Comparison of ENCODE assay signal across 8 cellular contexts in genomic region chr5:137629646-137630045, GRCh38.
DNase-seq lines count a peak whose midpoint lies in the region; ATAC-seq and TF ChIP-seq lines count a peak whose summit lies in the region.

No MANE protein-coding gene starts in this region.

- H3K4me3 Mint-ChIP-seq in CD4-positive, alpha-beta memory T cell: no peak overlapping the region
- H3K4me3 Mint-ChIP-seq in chondrocyte (ENCODE audit: unreplicated experiment): peak overlapping the region; percentile 27

- CTCF ChIA-PET in CD4-positive, alpha-beta memory T cell (lab: Charles Lee; ENCODE audit: partially characterized antibody): interaction anchor here (0.7 to 9.7 kb wide), 30 partner anchors 9 to 448 kb away, joined by 3 to 127 read pairs (median 4); partner anchors contain the start of genes HNRNPA0 and KLHL3

- TF ChIP-seq CTCF in Peyer's patch (IDR thresholded peaks at IDR 0.05): peak; percentile 61 to 93 (median 88)
- TF ChIP-seq CTCF in chondrocyte (IDR thresholded peaks at IDR 0.05): peak; percentile 99
- peak; percentile 92 to 94 for TF ChIP-seq CTCF in tibial artery (IDR thresholded peaks at IDR 0.05)

- TF ChIP-seq POLR2A in Peyer's patch (IDR thresholded peaks at IDR 0.05): no peak

- intact Hi-C loops in CD4-positive, alpha-beta memory T cell (cut with micrococcal nuclease): loop anchor here (1.0 kb wide), 3 partner anchors 114 to 504 kb away; no protein-coding TSS in a partner anchor
- intact Hi-C loops in tibial artery (cut with DNase I; ENCODE audit: low total_unique reads): loop anchor here (5.0 to 10.0 kb wide), 2 partner anchors 113 to 405 kb away; partner anchors contain the start of gene FAM13B

- H3K27ac ChIP-seq in CD4-positive, alpha-beta memory T cell (ENCODE audit: low read depth, low read length): no peak overlapping the region
- H3K27ac ChIP-seq in Peyer's patch (no peak overlapping the region), tibial artery (peak overlapping the region; percentile 76 to 80)

- POLR2A ChIA-PET in CD4-positive, alpha-beta memory T cell (lab: Charles Lee; ENCODE audit: partially characterized antibody): interaction anchor here (0.7 to 1.1 kb wide), 2 partner anchors 31 to 106 kb away, joined by 3 read pairs; partner anchors contain the start of gene KLHL3

- TF ChIP-seq RAD21 in Ishikawa (IDR thresholded peaks at IDR 0.05; ENCODE audit: low read depth): peak; percentile 87

- no peaks in the 10 kb centered on the region for H3K27me3 Mint-ChIP-seq in CD4-positive, alpha-beta memory T cell
- H3K27me3 Mint-ChIP-seq in chondrocyte (ENCODE audit: low read depth): no peaks in the 10 kb centered on the region

- H3K4me1 Mint-ChIP-seq in CD4-positive, alpha-beta memory T cell: no peaks in the 10 kb centered on the region
- peaks cover 22% of the 10 kb centered on the region for H3K4me1 Mint-ChIP-seq in chondrocyte (ENCODE audit: low read depth)

- H3K36me3 ChIP-seq in CD4-positive, alpha-beta memory T cell (ENCODE audit: insufficient read depth, low read length): no peaks in the 10 kb centered on the region
- H3K36me3 ChIP-seq in Peyer's patch: no peaks in the 10 kb centered on the region
- no peaks in the 10 kb centered on the region for H3K36me3 ChIP-seq in tibial artery

- H3K36me3 Mint-ChIP-seq in CD4-positive, alpha-beta memory T cell: peaks cover 15 to 20% of the 10 kb centered on the region in 2 donors
- H3K36me3 Mint-ChIP-seq in chondrocyte (ENCODE audit: low read depth): peaks cover 4% of the 10 kb centered on the region

- TF ChIP-seq EP300 in Ishikawa (IDR thresholded peaks at IDR 0.05; ENCODE audit: borderline replicate concordance): no peak

- peak in 4 of 5 donors; percentile 52 to 54 (median 54) for DNase-seq in CD4-positive, alpha-beta memory T cell
- no peak for DNase-seq in Peyer's patch
- DNase-seq in chondrocyte (ENCODE audit: low spot score): no peak
- DNase-seq in left kidney (ENCODE audit: low read depth, low spot score): peak; percentile 79
- no peak for DNase-seq in tibial artery

- H3K4me3 ChIP-seq in CD4-positive, alpha-beta memory T cell (ENCODE audit: low read length in 2 of 2): no peak overlapping the region
- H3K4me3 ChIP-seq in Peyer's patch (no peak overlapping the region), tibial artery (peak overlapping the region in 1 of 2 donors; percentile 9)

- H3K9me3 Mint-ChIP-seq in CD4-positive, alpha-beta memory T cell: no peaks in the 10 kb centered on the region
- peaks cover 6% of the 10 kb centered on the region for H3K9me3 Mint-ChIP-seq in chondrocyte (ENCODE audit: low read depth)

- peak; percentile 68 for ATAC-seq in GM18867 (IDR thresholded peaks at IDR 0.05; ENCODE audit: unreplicated experiment)
- no peak for ATAC-seq in HG02763 (IDR thresholded peaks at IDR 0.05; ENCODE audit: unreplicated experiment)

- no peak overlapping the region for H3K27ac Mint-ChIP-seq in CD4-positive, alpha-beta memory T cell
- no peak overlapping the region for H3K27ac Mint-ChIP-seq in chondrocyte (ENCODE audit: unreplicated experiment)

- H3K4me1 ChIP-seq in CD4-positive, alpha-beta memory T cell (ENCODE audit: insufficient read depth, low read length): no peaks in the 10 kb centered on the region
- no peaks in the 10 kb centered on the region for H3K4me1 ChIP-seq in Peyer's patch
- H3K4me1 ChIP-seq in tibial artery: peaks cover 0 to 23% (median 14%) of the 10 kb centered on the region in 4 donors

- H3K27me3 ChIP-seq in CD4-positive, alpha-beta memory T cell (ENCODE audit: insufficient read depth, low read length): no peaks in the 10 kb centered on the region
- no peaks in the 10 kb centered on the region for H3K27me3 ChIP-seq in Peyer's patch
- no peaks in the 10 kb centered on the region for H3K27me3 ChIP-seq in tibial artery

- H3K9me3 ChIP-seq in CD4-positive, alpha-beta memory T cell (ENCODE audit: control insufficient read depth in 1 of 2, low read length in 2 of 2): no peaks in the 10 kb centered on the region
- H3K9me3 ChIP-seq in Peyer's patch (no peaks in the 10 kb centered on the region), tibial artery (no peaks in the 10 kb centered on the region)

TF ChIP-seq in Ishikawa, 13 proteins besides CTCF, POLR2A, EP300 and RAD21:
- TF ChIP-seq EGR1 (IDR thresholded peaks at IDR 0.05) (no peak), NFIC (IDR thresholded peaks at IDR 0.05) (no peak), TCF12 (IDR thresholded peaks at IDR 0.05; ENCODE audit: low read depth) (no peak), TEAD4 (IDR thresholded peaks at IDR 0.05) (no peak), ZBTB7A (IDR thresholded peaks at IDR 0.05; ENCODE audit: low read depth) (no peak), CREB1 (IDR thresholded peaks at IDR 0.05; ENCODE audit: low read depth) (no peak), TAF1 (IDR thresholded peaks at IDR 0.05; ENCODE audit: low read depth) (no peak), FOXM1 (IDR thresholded peaks at IDR 0.05; ENCODE audit: borderline replicate concordance, low read depth) (no peak), CEBPB (IDR thresholded peaks at IDR 0.05) (no peak)
- TF ChIP-seq, protein P1, sequence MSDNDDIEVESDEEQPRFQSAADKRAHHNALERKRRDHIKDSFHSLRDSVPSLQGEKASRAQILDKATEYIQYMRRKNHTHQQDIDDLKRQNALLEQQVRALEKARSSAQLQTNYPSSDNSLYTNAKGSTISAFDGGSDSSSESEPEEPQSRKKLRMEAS (IDR thresholded peaks at IDR 0.05): no peak
- TF ChIP-seq, protein P2, sequence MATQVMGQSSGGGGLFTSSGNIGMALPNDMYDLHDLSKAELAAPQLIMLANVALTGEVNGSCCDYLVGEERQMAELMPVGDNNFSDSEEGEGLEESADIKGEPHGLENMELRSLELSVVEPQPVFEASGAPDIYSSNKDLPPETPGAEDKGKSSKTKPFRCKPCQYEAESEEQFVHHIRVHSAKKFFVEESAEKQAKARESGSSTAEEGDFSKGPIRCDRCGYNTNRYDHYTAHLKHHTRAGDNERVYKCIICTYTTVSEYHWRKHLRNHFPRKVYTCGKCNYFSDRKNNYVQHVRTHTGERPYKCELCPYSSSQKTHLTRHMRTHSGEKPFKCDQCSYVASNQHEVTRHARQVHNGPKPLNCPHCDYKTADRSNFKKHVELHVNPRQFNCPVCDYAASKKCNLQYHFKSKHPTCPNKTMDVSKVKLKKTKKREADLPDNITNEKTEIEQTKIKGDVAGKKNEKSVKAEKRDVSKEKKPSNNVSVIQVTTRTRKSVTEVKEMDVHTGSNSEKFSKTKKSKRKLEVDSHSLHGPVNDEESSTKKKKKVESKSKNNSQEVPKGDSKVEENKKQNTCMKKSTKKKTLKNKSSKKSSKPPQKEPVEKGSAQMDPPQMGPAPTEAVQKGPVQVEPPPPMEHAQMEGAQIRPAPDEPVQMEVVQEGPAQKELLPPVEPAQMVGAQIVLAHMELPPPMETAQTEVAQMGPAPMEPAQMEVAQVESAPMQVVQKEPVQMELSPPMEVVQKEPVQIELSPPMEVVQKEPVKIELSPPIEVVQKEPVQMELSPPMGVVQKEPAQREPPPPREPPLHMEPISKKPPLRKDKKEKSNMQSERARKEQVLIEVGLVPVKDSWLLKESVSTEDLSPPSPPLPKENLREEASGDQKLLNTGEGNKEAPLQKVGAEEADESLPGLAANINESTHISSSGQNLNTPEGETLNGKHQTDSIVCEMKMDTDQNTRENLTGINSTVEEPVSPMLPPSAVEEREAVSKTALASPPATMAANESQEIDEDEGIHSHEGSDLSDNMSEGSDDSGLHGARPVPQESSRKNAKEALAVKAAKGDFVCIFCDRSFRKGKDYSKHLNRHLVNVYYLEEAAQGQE (IDR thresholded peaks at IDR 0.05; ENCODE audit: low read depth): no peak
- TF ChIP-seq, protein P3, sequence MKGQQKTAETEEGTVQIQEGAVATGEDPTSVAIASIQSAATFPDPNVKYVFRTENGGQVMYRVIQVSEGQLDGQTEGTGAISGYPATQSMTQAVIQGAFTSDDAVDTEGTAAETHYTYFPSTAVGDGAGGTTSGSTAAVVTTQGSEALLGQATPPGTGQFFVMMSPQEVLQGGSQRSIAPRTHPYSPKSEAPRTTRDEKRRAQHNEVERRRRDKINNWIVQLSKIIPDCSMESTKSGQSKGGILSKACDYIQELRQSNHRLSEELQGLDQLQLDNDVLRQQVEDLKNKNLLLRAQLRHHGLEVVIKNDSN (IDR thresholded peaks at IDR 0.05): no peak

Comparison
In these comparisons a context has a peak if more than half of its experiments do, and no peak if none do; other contexts are left out.
1. DNase-seq: peak in CD4-positive, alpha-beta memory T cell (4 of 5) and left kidney (single experiment); none in Peyer's patch (0 of 3), chondrocyte (single experiment) and tibial artery (0 of 2).
2. H3K27ac ChIP-seq: peak in tibial artery (2 of 2); none in CD4-positive, alpha-beta memory T cell (single experiment) and Peyer's patch (0 of 4).
3. Peak in every context shown above with its lines, with median percentiles within 50 percentile points of each other: CTCF ChIP-seq.